6 cellular contexts compared by ENCODE assay signal in the genomic region with DNA sequence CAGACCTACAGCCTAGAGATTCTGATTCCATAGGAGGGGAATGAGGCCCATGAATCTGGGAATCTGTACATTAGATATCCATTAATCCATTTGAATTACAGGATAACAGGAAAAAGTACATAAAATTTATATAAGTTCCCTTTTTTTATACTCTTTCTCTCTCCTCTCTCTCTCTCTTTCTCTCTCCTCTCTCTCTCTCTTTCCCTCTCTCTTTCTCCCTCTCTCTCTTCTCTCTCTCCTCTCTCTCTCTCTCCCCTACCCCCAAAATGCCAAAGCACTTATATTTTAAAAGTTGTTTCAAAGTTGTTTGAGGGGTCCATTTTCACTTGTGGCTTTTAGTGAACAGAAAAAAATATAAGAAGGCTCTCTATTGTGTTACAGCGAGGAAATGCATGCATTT.
"Had no signal": no experiment of that assay in that cellular context is flagged by ENCODE, and none has a peak within 500 bp of the region (broad histone marks: within the 10 kb centered on the region; RNA-seq: fewer than 3 reads in every experiment).

No MANE protein-coding gene starts in this region.

- H3K9ac ChIP-seq: GM23248 had no signal

- H3K27ac ChIP-seq: GM23248 had no signal

- H3K9me3 ChIP-seq: HAP-1 had no signal

- H3K36me3 ChIP-seq: HAP-1 had no signal

- H3K4me1 ChIP-seq: HAP-1 had no signal

- H2AFZ ChIP-seq: GM23248 had no signal

- DNase-seq: GM23248, GOT3, H7, IMR-90 had no signal

- H3K4me3 ChIP-seq: GM23248, HAP-1 had no signal

- ATAC-seq: HCT116 had no signal
